1 cellular context compared by ENCODE assay signal in the genomic region with DNA sequence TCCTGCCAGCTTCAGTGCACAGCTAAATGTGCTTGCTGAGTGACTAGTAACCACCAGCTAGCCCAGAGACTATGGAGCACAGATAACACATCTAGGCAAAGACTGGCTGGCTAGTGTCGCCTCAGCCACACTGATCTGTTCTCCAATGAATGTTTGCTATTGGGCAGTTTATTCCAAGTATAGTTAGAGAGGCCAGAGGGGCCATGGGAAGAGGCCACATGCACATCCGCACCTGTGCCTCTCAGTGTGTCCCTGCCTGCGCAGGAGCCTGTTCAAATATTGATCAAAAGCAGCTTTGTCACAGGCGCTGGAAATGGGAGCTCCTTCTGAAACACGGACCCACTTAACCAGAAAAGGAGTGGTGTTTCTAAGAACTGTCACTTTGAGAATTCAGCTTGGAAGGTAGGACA.
TF ChIP-seq lines count a peak whose summit lies in the region.

No MANE protein-coding gene starts in this region.

TF ChIP-seq in HepG2, 621 proteins besides CTCF, POLR2A, EP300 and RAD21 (continued from another document):
- TF ChIP-seq, protein P1, sequence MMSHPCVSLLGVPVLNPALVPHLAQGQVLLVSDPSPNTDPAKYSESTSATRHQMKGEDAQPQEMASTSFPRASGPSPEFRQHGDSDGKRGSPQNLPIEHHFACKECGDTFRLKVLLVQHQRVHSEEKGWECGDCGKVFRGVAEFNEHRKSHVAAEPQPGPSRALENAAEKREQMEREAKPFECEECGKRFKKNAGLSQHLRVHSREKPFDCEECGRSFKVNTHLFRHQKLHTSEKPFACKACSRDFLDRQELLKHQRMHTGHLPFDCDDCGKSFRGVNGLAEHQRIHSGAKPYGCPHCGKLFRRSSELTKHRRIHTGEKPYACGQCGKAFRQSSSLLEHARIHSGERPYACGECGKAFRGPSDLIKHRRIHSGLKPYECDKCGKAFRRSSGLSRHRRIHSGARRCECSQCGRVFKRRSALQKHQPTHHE (CRISPR knock-in tag; IDR thresholded peaks at IDR 0.05; ENCODE audit: borderline replicate concordance): no peak
- TF ChIP-seq POLR2AphosphoS2 (IDR thresholded peaks at IDR 0.05; ENCODE audit: low read depth, low read length): no peak
- no peak for TF ChIP-seq KDM4B (CRISPR knock-in tag; IDR thresholded peaks at IDR 0.05)
- no peak for TF ChIP-seq YY1 (IDR thresholded peaks at IDR 0.05; ENCODE audit: insufficient read depth, insufficient replicate concordance, low read depth, low read length)
